ENCODE assay signal across 1 cellular context in genomic region chr9:69009708-69010107, GRCh38.
TF ChIP-seq lines count a peak whose summit lies in the region.

No MANE protein-coding gene starts in this region.

TF ChIP-seq in GM12878, 131 proteins besides CTCF, POLR2A, EP300 and RAD21:
- no peak for TF ChIP-seq YY1 (IDR thresholded peaks at IDR 0.05; ENCODE audit: low read depth, low read length)
- TF ChIP-seq ZNF384 (IDR thresholded peaks at IDR 0.05; ENCODE audit: borderline replicate concordance, low read depth, low read length): no peak
- no peak for TF ChIP-seq CREM (IDR thresholded peaks at IDR 0.05; ENCODE audit: low read depth)
- no peak for TF ChIP-seq NRF1 (conservative IDR thresholded peaks at IDR 0.05; ENCODE audit: low read depth, low read length)
- no peak for TF ChIP-seq SREBF2 (IDR thresholded peaks at IDR 0.05; ENCODE audit: low read length)
- no peak for TF ChIP-seq E2F8 (IDR thresholded peaks at IDR 0.05; ENCODE audit: low read depth, partially characterized antibody)
- no peak for TF ChIP-seq EZH2 (IDR thresholded peaks at IDR 0.05; ENCODE audit: borderline replicate concordance, control insufficient read depth, low read depth, low read length)
- TF ChIP-seq LARP7 (IDR thresholded peaks at IDR 0.05): no peak
- TF ChIP-seq NFIC (IDR thresholded peaks at IDR 0.05; ENCODE audit: low read depth, low read length): no peak
- no peak for TF ChIP-seq SPI1 (IDR thresholded peaks at IDR 0.05; ENCODE audit: borderline replicate concordance, insufficient read depth, low read depth, low read length)
- no peak for TF ChIP-seq HDAC6 (IDR thresholded peaks at IDR 0.05; ENCODE audit: unreplicated experiment)
- no peak for TF ChIP-seq JUND (IDR thresholded peaks at IDR 0.05; ENCODE audit: low read depth, low read length)
- no peak for TF ChIP-seq TARDBP (IDR thresholded peaks at IDR 0.05; ENCODE audit: borderline replicate concordance)
- TF ChIP-seq PAX8 (IDR thresholded peaks at IDR 0.05): no peak
- no peak for TF ChIP-seq FOXK2 (IDR thresholded peaks at IDR 0.05)
- no peak for TF ChIP-seq BCLAF1 (IDR thresholded peaks at IDR 0.05)
